ENCODE assay signal across 11 cellular contexts in genomic region chr1:109933856-109934711, GRCh38. TPM values are rescaled to one million over a fixed set of nuclear protein-coding genes. Genes with fewer than 3 reads are reported as not detected.
DNase-seq lines count a peak whose midpoint lies in the region; ATAC-seq and TF ChIP-seq lines count a peak whose summit lies in the region.
"Had no signal": no experiment of that assay in that cellular context is flagged by ENCODE, and none has a peak within 500 bp of the region (broad histone marks: within the 10 kb centered on the region; RNA-seq: fewer than 3 reads in every experiment).

No MANE protein-coding gene starts in this region.

- H3K27ac Mint-ChIP-seq in activated T-cell treated with anti-CD3 and anti-CD28 coated beads, Interleukin-2, amount 50 U/mL, for 72 hours = peak overlapping the region; percentile 6
- H3K27ac Mint-ChIP-seq in activated T-helper 1 cell treated with anti-CD3 and anti-CD28 coated beads, Interleukin-12 subunit alpha, Interleukin-12 subunit beta, Interleukin-2, Interleukin-4 antibody, amounts not matched to agents 30 ng/mL and 10 ng/mL and 1 ng/mL, durations not matched to agents 14 hours and 24 hours and 36 hours = peak overlapping the region; percentile 40
- no peak overlapping the region for H3K27ac Mint-ChIP-seq in activated T-cell treated with anti-CD3 and anti-CD28 coated beads, Interleukin-2, amount 50 U/mL, for 24 hours
- H3K27ac Mint-ChIP-seq: activated B cell treated with CpG ODN at 0.5 μM for 24 hours had no signal

- peaks cover 8 to 10% of the 10 kb centered on the region in 2 donors for H3K9me3 Mint-ChIP-seq in activated T-cell treated with anti-CD3 and anti-CD28 coated beads, Interleukin-2, amount 50 U/mL, for 72 hours
- H3K9me3 Mint-ChIP-seq in activated T-helper 1 cell treated with anti-CD3 and anti-CD28 coated beads, Interleukin-12 subunit alpha, Interleukin-12 subunit beta, Interleukin-2, Interleukin-4 antibody, amounts not matched to agents 30 ng/mL and 10 ng/mL and 1 ng/mL, durations not matched to agents 14 hours and 24 hours and 36 hours = peaks cover 28% of the 10 kb centered on the region
- peaks cover 15% of the 10 kb centered on the region for H3K9me3 Mint-ChIP-seq in activated T-cell treated with anti-CD3 and anti-CD28 coated beads, Interleukin-2, amount 50 U/mL, for 24 hours

- peak; percentile 62 to 69 for ATAC-seq in activated T-cell treated with anti-CD3 and anti-CD28 coated beads, Interleukin-2, amount 50 U/mL, for 72 hours (replicated peaks in 1 of 2)
- ATAC-seq in upper lobe of right lung (peak; percentile 39), HG03039 (IDR thresholded peaks at IDR 0.05; ENCODE audit: unreplicated experiment) (no peak), HG03139 (IDR thresholded peaks at IDR 0.05; ENCODE audit: unreplicated experiment) (no peak)

- peak; percentile 44 to 48 for DNase-seq in activated T-cell treated with anti-CD3 and anti-CD28 coated beads, Interleukin-2, amount 50 U/mL, for 72 hours
- DNase-seq in activated T-cell treated with anti-CD3 and anti-CD28 coated beads for 4 hours (no peak), kidney tubule cell (ENCODE audit: low spot score) (peak; percentile 96), upper lobe of right lung (no peak)
- DNase-seq in activated T-helper 1 cell treated with anti-CD3 and anti-CD28 coated beads, Interleukin-12 subunit alpha, Interleukin-12 subunit beta, Interleukin-2, Interleukin-4 antibody, amounts not matched to agents 30 ng/mL and 10 ng/mL and 1 ng/mL, durations not matched to agents 14 hours and 24 hours and 36 hours (ENCODE audit: low spot score) = no peak
- no peak for DNase-seq in activated T-cell treated with anti-CD3 and anti-CD28 coated beads, Interleukin-2, amount 50 U/mL, for 24 hours
- DNase-seq: activated B cell treated with CpG ODN at 0.5 μM for 24 hours had no signal

- H3K4me1 Mint-ChIP-seq in activated T-cell treated with anti-CD3 and anti-CD28 coated beads, Interleukin-2, amount 50 U/mL, for 72 hours (ENCODE audit: low read depth) = peaks cover 9% of the 10 kb centered on the region
- peaks cover 5% of the 10 kb centered on the region for H3K4me1 Mint-ChIP-seq in activated T-helper 1 cell treated with anti-CD3 and anti-CD28 coated beads, Interleukin-12 subunit alpha, Interleukin-12 subunit beta, Interleukin-2, Interleukin-4 antibody, amounts not matched to agents 30 ng/mL and 10 ng/mL and 1 ng/mL, durations not matched to agents 14 hours and 24 hours and 36 hours (ENCODE audit: low read depth)
- H3K4me1 Mint-ChIP-seq in activated T-cell treated with anti-CD3 and anti-CD28 coated beads, Interleukin-2, amount 50 U/mL, for 24 hours (ENCODE audit: low read depth) = peaks cover 5% of the 10 kb centered on the region
- H3K4me1 Mint-ChIP-seq: activated B cell treated with CpG ODN at 0.5 μM for 24 hours had no signal

- intact Hi-C loops in activated T-helper 1 cell treated with anti-CD3 and anti-CD28 coated beads, Interleukin-12 subunit alpha, Interleukin-12 subunit beta, Interleukin-2, Interleukin-4 antibody, amounts not matched to agents 30 ng/mL and 10 ng/mL and 1 ng/mL, durations not matched to agents 14 hours and 24 hours and 36 hours (cut with micrococcal nuclease) = no loop called here
- intact Hi-C loops in upper lobe of right lung (cut with DNase I) = no loop called here

- no peaks in the 10 kb centered on the region for H3K27me3 ChIP-seq in upper lobe of right lung

- no peak overlapping the region for H3K4me3 Mint-ChIP-seq in activated T-cell treated with anti-CD3 and anti-CD28 coated beads, Interleukin-2, amount 50 U/mL, for 72 hours
- no peak overlapping the region for H3K4me3 Mint-ChIP-seq in activated T-helper 1 cell treated with anti-CD3 and anti-CD28 coated beads, Interleukin-12 subunit alpha, Interleukin-12 subunit beta, Interleukin-2, Interleukin-4 antibody, amounts not matched to agents 30 ng/mL and 10 ng/mL and 1 ng/mL, durations not matched to agents 14 hours and 24 hours and 36 hours
- no peak overlapping the region for H3K4me3 Mint-ChIP-seq in activated T-cell treated with anti-CD3 and anti-CD28 coated beads, Interleukin-2, amount 50 U/mL, for 24 hours
- H3K4me3 Mint-ChIP-seq: activated B cell treated with CpG ODN at 0.5 μM for 24 hours had no signal

- H3K4me3 ChIP-seq in upper lobe of right lung = no peak overlapping the region

- H3K36me3 Mint-ChIP-seq in activated T-cell treated with anti-CD3 and anti-CD28 coated beads, Interleukin-2, amount 50 U/mL, for 72 hours (ENCODE audit: insufficient read depth in 2 of 2) = peaks cover 7% of the 10 kb centered on the region in 2 donors
- H3K36me3 Mint-ChIP-seq in activated T-helper 1 cell treated with anti-CD3 and anti-CD28 coated beads, Interleukin-12 subunit alpha, Interleukin-12 subunit beta, Interleukin-2, Interleukin-4 antibody, amounts not matched to agents 30 ng/mL and 10 ng/mL and 1 ng/mL, durations not matched to agents 14 hours and 24 hours and 36 hours (ENCODE audit: low read depth) = peaks cover 15% of the 10 kb centered on the region
- H3K36me3 Mint-ChIP-seq in activated T-cell treated with anti-CD3 and anti-CD28 coated beads, Interleukin-2, amount 50 U/mL, for 24 hours (ENCODE audit: low read depth) = peaks cover 16% of the 10 kb centered on the region

- H3K9me3 ChIP-seq in upper lobe of right lung = no peaks in the 10 kb centered on the region

- no peaks in the 10 kb centered on the region for H3K27me3 Mint-ChIP-seq in activated T-cell treated with anti-CD3 and anti-CD28 coated beads, Interleukin-2, amount 50 U/mL, for 72 hours (ENCODE audit: low read depth)
- peaks cover 2% of the 10 kb centered on the region for H3K27me3 Mint-ChIP-seq in activated T-helper 1 cell treated with anti-CD3 and anti-CD28 coated beads, Interleukin-12 subunit alpha, Interleukin-12 subunit beta, Interleukin-2, Interleukin-4 antibody, amounts not matched to agents 30 ng/mL and 10 ng/mL and 1 ng/mL, durations not matched to agents 14 hours and 24 hours and 36 hours (ENCODE audit: insufficient read depth)
- no peaks in the 10 kb centered on the region for H3K27me3 Mint-ChIP-seq in activated T-cell treated with anti-CD3 and anti-CD28 coated beads, Interleukin-2, amount 50 U/mL, for 24 hours

- peaks cover 16% of the 10 kb centered on the region for H3K36me3 ChIP-seq in upper lobe of right lung

- H3K4me1 ChIP-seq in upper lobe of right lung = peaks cover 35% of the 10 kb centered on the region

- TF ChIP-seq CTCF in upper lobe of right lung (IDR thresholded peaks at IDR 0.05) = no peak

- no peak overlapping the region for H3K27ac ChIP-seq in upper lobe of right lung
- H3K27ac ChIP-seq: C4-2B, parathyroid adenoma had no signal

RNA-seq across cellular contexts. Expression of gene CSF1, which starts 23.4 kb away (rescaled TPM):
- total RNA-seq in activated T-cell treated with anti-CD3 and anti-CD28 coated beads, Interleukin-2, amount 50 U/mL, for 72 hours = 10 to 100 TPM; 46.3 to 83.0 TPM
- total RNA-seq in activated T-helper 1 cell treated with anti-CD3 and anti-CD28 coated beads, Interleukin-12 subunit alpha, Interleukin-12 subunit beta, Interleukin-2, Interleukin-4 antibody, amounts not matched to agents 30 ng/mL and 10 ng/mL and 1 ng/mL, durations not matched to agents 14 hours and 24 hours and 36 hours = 269 and 275 TPM in 2 replicates
- 79.8 TPM for total RNA-seq in upper lobe of right lung

RNA-seq across cellular contexts. Expression of gene AHCYL1, which starts 50.5 kb away (rescaled TPM):
- total RNA-seq in activated T-cell treated with anti-CD3 and anti-CD28 coated beads, Interleukin-2, amount 50 U/mL, for 72 hours = 100 to 1,000 TPM in 1 of 2 donors, 10 to 100 TPM in 1; 87.0 to 101 TPM
- total RNA-seq in activated T-helper 1 cell treated with anti-CD3 and anti-CD28 coated beads, Interleukin-12 subunit alpha, Interleukin-12 subunit beta, Interleukin-2, Interleukin-4 antibody, amounts not matched to agents 30 ng/mL and 10 ng/mL and 1 ng/mL, durations not matched to agents 14 hours and 24 hours and 36 hours = 63.8 and 64.1 TPM in 2 replicates
- 91.7 TPM for total RNA-seq in upper lobe of right lung

Comparison
In these comparisons a context has a peak if more than half of its experiments do, and no peak if none do; other contexts are left out.
1. DNase-seq: peak in activated T-cell treated with anti-CD3 and anti-CD28 coated beads, Interleukin-2, amount 50 U/mL, for 72 hours (2 of 2) and kidney tubule cell (single experiment); none in activated T-cell treated with anti-CD3 and anti-CD28 coated beads for 4 hours (single experiment), activated T-helper 1 cell treated with anti-CD3 and anti-CD28 coated beads, Interleukin-12 subunit alpha, Interleukin-12 subunit beta, Interleukin-2, Interleukin-4 antibody, amounts not matched to agents 30 ng/mL and 10 ng/mL and 1 ng/mL, durations not matched to agents 14 hours and 24 hours and 36 hours (single experiment), upper lobe of right lung (single experiment) and activated T-cell treated with anti-CD3 and anti-CD28 coated beads, Interleukin-2, amount 50 U/mL, for 24 hours (single experiment).
2. ATAC-seq: peak in activated T-cell treated with anti-CD3 and anti-CD28 coated beads, Interleukin-2, amount 50 U/mL, for 72 hours (2 of 2) and upper lobe of right lung (single experiment); none in HG03039 (single experiment) and HG03139 (single experiment).